ENCODE assay signal across 2 cellular contexts in genomic region chr2:223784221-223784772, GRCh38.
A peak's percentile ranks its signal among the peaks of the same experiment; 100 is the strongest.
TF ChIP-seq lines count a peak whose summit lies in the region.

No MANE protein-coding gene starts in this region.

TF ChIP-seq in GM23338, 12 proteins besides CTCF, POLR2A, EP300 and RAD21:
- TF ChIP-seq ZNF114 (CRISPR knock-in tag; IDR thresholded peaks at IDR 0.05) (no peak), REST (IDR thresholded peaks at IDR 0.05; ENCODE audit: unreplicated experiment) (no peak), STAT1 (IDR thresholded peaks at IDR 0.05; ENCODE audit: unreplicated experiment) (no peak), ZNF462 (CRISPR knock-in tag; IDR thresholded peaks at IDR 0.05) (no peak), EZH2 (IDR thresholded peaks at IDR 0.05; ENCODE audit: low read depth, unreplicated experiment) (no peak), NANOG (IDR thresholded peaks at IDR 0.05; ENCODE audit: borderline replicate concordance) (no peak), JUNB (IDR thresholded peaks at IDR 0.05; ENCODE audit: unreplicated experiment) (no peak), EZH2phosphoT487 (IDR thresholded peaks at IDR 0.05; ENCODE audit: unreplicated experiment) (no peak), ZNF331 (CRISPR knock-in tag; IDR thresholded peaks at IDR 0.05; ENCODE audit: low read depth) (no peak), CREB1 (CRISPR knock-in tag; IDR thresholded peaks at IDR 0.05; ENCODE audit: low read depth) (no peak), POLR2AphosphoS5 (IDR thresholded peaks at IDR 0.05; ENCODE audit: low read depth) (no peak), ETS1 (IDR thresholded peaks at IDR 0.05) (no peak)

TF ChIP-seq in H1, 55 proteins besides CTCF, POLR2A, EP300 and RAD21:
- no peak for TF ChIP-seq ASH2L (IDR thresholded peaks at IDR 0.05; ENCODE audit: low read length)
- TF ChIP-seq BACH1 (IDR thresholded peaks at IDR 0.05; ENCODE audit: low read length), result peak; percentile 54; the same call in 1 of the 2 replicates
- no peak for TF ChIP-seq SAP30 (IDR thresholded peaks at IDR 0.05; ENCODE audit: insufficient read depth, insufficient replicate concordance, low read length)
- TF ChIP-seq TAF7 (optimal IDR thresholded peaks at IDR 0.05; ENCODE audit: borderline replicate concordance, low read depth, low read length), result no peak
